1 cellular context compared by ENCODE assay signal in genomic region chr12:116533343-116534248, GRCh38.
TF ChIP-seq lines count a peak whose summit lies in the region.

No MANE protein-coding gene starts in this region.

TF ChIP-seq in SK-N-SH, 30 proteins besides CTCF, POLR2A, EP300 and RAD21 (continued from another document):
- no peak for TF ChIP-seq PBX3 (IDR thresholded peaks at IDR 0.05)
- no peak for TF ChIP-seq ZBTB33 (IDR thresholded peaks at IDR 0.05; ENCODE audit: borderline replicate concordance, low read depth)
- TF ChIP-seq FOXJ3 (CRISPR knock-in tag; IDR thresholded peaks at IDR 0.05), result no peak
- TF ChIP-seq RCOR1 (IDR thresholded peaks at IDR 0.05; ENCODE audit: low read length), result no peak
- peak; percentile 65; the same call in 1 of the 2 replicates for TF ChIP-seq TAF1 (IDR thresholded peaks at IDR 0.05; ENCODE audit: borderline replicate concordance, low read depth, low read length)
- no peak for TF ChIP-seq FOXM1 (IDR thresholded peaks at IDR 0.05; ENCODE audit: low read depth)
- TF ChIP-seq REST (IDR thresholded peaks at IDR 0.05; ENCODE audit: low read depth, low read length), result no peak
- no peak for TF ChIP-seq RFX5 (IDR thresholded peaks at IDR 0.05; ENCODE audit: low read length)
- TF ChIP-seq GATA2 (CRISPR knock-in tag; IDR thresholded peaks at IDR 0.05), result no peak
- TF ChIP-seq SMC3 (IDR thresholded peaks at IDR 0.05; ENCODE audit: low read depth, low read length), result no peak
- no peak for TF ChIP-seq MEF2A (IDR thresholded peaks at IDR 0.05; ENCODE audit: borderline replicate concordance, low read depth)
- TF ChIP-seq YY1 (IDR thresholded peaks at IDR 0.05; ENCODE audit: low read depth), result no peak
